12 cellular contexts compared by ENCODE assay signal in the genomic region with DNA sequence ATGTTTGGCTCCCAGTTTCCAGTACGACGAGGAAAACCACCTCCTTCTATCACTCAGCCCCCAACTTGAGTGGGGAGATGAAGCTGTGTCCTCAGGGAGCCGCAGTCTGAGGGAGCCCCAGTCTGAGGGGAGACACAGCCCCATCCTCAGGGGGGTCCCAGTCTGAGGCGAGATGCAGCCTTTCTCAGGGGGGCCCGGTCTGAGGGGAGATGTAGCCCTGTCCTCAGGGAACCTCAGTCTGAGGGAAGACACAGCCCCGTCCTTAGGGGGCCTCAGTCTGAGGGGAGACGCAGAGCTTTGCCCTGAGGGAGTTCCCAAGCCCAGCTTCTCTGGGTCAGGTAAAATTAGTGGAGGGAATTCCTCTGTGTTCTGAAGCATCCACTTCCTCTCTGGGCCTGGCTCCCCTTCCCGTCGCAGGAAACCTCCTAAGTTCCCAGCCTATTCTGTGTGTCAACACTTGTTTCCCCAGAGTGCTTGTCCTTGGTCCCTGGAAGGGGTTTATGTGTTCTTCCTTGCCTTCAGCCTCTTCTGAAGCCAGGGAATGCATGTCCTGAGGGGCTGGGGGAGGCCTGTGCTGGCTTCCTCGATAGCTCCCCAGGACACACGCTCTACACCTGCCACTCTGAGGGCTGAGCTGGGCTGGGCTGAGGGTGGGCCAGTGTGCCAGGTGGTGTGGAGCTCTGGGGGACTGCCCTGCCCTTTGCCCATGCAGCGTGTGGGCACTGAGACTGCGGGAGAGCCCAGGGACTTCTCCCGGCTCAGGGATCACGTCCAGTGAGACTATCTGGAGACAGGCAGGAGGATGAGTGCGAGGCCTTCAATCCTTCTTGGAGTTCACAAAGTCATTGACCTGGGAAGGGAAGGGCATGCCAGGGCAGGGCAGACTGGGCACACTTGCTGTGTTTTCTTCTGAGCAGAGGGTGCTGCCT.
"Had no signal": no experiment of that assay in that cellular context is flagged by ENCODE, and none has a peak within 500 bp of the region (broad histone marks: within the 10 kb centered on the region; RNA-seq: fewer than 3 reads in every experiment).

No MANE protein-coding gene starts in this region.

- H3K4me1 ChIP-seq: foreskin keratinocyte had no signal

- ATAC-seq: activated CD4-positive, CD25-positive, alpha-beta regulatory T cell treated with anti-CD3 and anti-CD28 coated beads, Interleukin-2, amount 50 U/mL, for 24 hours; activated naive CD4-positive, alpha-beta T cell treated with anti-CD3 and anti-CD28 coated beads, Interleukin-2, amount 50 U/mL, for 72 hours; foreskin keratinocyte had no signal

- H3K27ac ChIP-seq: brain microvascular endothelial cell, foreskin keratinocyte had no signal

- H3K27me3 ChIP-seq: thyroid gland had no signal

- H3K4me3 ChIP-seq: thyroid gland had no signal

- H3K9me3 ChIP-seq: thyroid gland had no signal

- H3K36me3 ChIP-seq: brain microvascular endothelial cell, thyroid gland had no signal

- DNase-seq: activated CD4-positive, alpha-beta T cell treated with anti-CD3 and anti-CD28 coated beads, Interleukin-2, amount 50 U/mL, for 4 hours; activated effector memory CD4-positive, alpha-beta T cell treated with Interleukin-2 at 50 U/mL for 16 hours; activated T-cell treated with anti-CD3 and anti-CD28 coated beads, Interleukin-2, amount 50 U/mL, for 24 hours; amniotic stem cell; brain microvascular endothelial cell; foreskin keratinocyte; left cardiac atrium; SW 1271 had no signal

- FAIRE-seq: endothelial cell of umbilical vein had no signal
